Comparison of ENCODE assay signal across 8 cellular contexts in the genomic region with DNA sequence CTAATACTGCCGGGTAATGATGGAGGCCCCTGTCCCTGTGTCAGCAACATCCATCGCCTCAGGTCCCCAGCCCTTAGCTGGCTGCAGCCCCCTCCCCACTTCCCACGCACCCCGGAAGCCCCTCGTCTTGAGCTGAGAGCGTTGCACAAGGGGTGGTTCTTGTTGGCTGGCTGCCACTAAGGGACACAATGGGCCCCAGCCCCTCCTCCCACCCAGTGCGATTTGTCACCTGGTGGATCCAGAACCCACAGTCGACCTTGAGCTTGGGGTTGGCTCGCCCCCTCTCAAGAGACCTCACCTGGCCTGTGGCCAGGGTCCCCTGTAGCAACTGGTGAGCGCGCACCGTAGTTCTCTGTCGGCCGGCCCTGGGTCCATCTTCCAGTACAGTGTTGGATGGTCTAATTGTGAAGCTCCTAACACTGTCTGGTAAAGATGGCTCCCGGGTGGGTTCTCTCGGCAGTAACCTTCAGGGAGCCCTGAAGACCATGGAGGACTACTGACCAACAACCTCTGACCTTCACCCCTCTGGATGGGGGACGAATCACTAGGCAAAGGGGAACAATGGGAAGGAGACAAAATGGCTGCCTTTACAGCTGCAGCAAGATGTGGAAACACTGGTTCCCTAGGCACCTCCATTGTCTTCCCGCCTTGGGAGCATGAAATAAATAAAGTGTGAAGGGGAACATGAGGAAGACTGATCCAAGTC. TPM values are rescaled to one million over a fixed set of nuclear protein-coding genes. Genes with fewer than 3 reads are reported as not detected.
DNase-seq lines count a peak whose midpoint lies in the region; ATAC-seq, FAIRE-seq and TF ChIP-seq lines count a peak whose summit lies in the region.

No MANE protein-coding gene starts in this region.

- peak overlapping the region; percentile 70 for H3K27ac Mint-ChIP-seq in activated naive CD4-positive, alpha-beta T cell treated with anti-CD3 and anti-CD28 coated beads, Interleukin-2, amount 10 ng/mL, durations not matched to agents 7 days and 5 days
- H3K27ac Mint-ChIP-seq in activated CD4-positive, alpha-beta memory T cell treated with anti-CD3 and anti-CD28 coated beads, Interleukin-2, amount 10 ng/mL, durations not matched to agents 7 days and 5 days: peak overlapping the region; percentile 83

- no peak for TF ChIP-seq POLR2A in transverse colon (IDR thresholded peaks at IDR 0.05)

- H3K4me3 ChIP-seq in kidney (ENCODE audit: low read length in 2 of 2) (peak overlapping the region; percentile 25 to 46), transverse colon (peak overlapping the region; percentile 19 to 62 (median 52))

- WGBS in transverse colon (ENCODE audit: low coverage in 1 of 2), 2 donors: 33 to 47% methylated on average over 1 to 17 of the region's 18 CpGs

- ATAC-seq in esophagus mucosa: no peak

- H3K27ac ChIP-seq in kidney (ENCODE audit: low read depth in 2 of 2, low read length in 2 of 2): peak overlapping the region; percentile 9 to 57
- peak overlapping the region; percentile 89 to 95 (median 94) for H3K27ac ChIP-seq in transverse colon

- DNase-seq in activated naive CD4-positive, alpha-beta T cell treated with anti-CD3 and anti-CD28 coated beads, Interleukin-2, amount 10 ng/mL, durations not matched to agents 7 days and 5 days: no peak
- no peak for DNase-seq in activated naive CD4-positive, alpha-beta T cell treated with anti-CD3 and anti-CD28 coated beads, Interleukin-2, amount 50 U/mL, for 16 hours
- no peak for DNase-seq in activated CD4-positive, alpha-beta memory T cell treated with anti-CD3 and anti-CD28 coated beads, Interleukin-2, amount 10 ng/mL, durations not matched to agents 7 days and 5 days
- DNase-seq in kidney (no peak), transverse colon (no peak), pons (ENCODE audit: low spot score) (no peak), GM19239 (ENCODE audit: insufficient read length, low spot score) (no peak)

- TF ChIP-seq EP300 in transverse colon (IDR thresholded peaks at IDR 0.05; ENCODE audit: low read depth): no peak

- intact Hi-C loops in kidney (cut with DNase I): no loop called here
- intact Hi-C loops in transverse colon (cut with DNase I; ENCODE audit: low total_unique reads): loop anchor here (2.0 to 10.0 kb wide), 2 partner anchors 39 to 141 kb away; a partner anchor contains a TSS

- no peaks in the 10 kb centered on the region for H3K9me3 Mint-ChIP-seq in activated naive CD4-positive, alpha-beta T cell treated with anti-CD3 and anti-CD28 coated beads, Interleukin-2, amount 10 ng/mL, durations not matched to agents 7 days and 5 days
- H3K9me3 Mint-ChIP-seq in activated CD4-positive, alpha-beta memory T cell treated with anti-CD3 and anti-CD28 coated beads, Interleukin-2, amount 10 ng/mL, durations not matched to agents 7 days and 5 days: no peaks in the 10 kb centered on the region

- CTCF ChIA-PET in activated naive CD4-positive, alpha-beta T cell treated with anti-CD3 and anti-CD28 coated beads, Interleukin-2, amount 10 ng/mL, durations not matched to agents 7 days and 5 days (lab: Charles Lee): interaction anchor here (0.5 to 12.3 kb wide), 10 partner anchors 9 to 149 kb away, joined by 3 to 491 read pairs (median 6); a partner anchor contains a TSS
- CTCF ChIA-PET in activated CD4-positive, alpha-beta memory T cell treated with anti-CD3 and anti-CD28 coated beads, Interleukin-2, amount 10 ng/mL, durations not matched to agents 7 days and 5 days (lab: Charles Lee): interaction anchor here (0.9 to 12.2 kb wide), 11 partner anchors 16 to 149 kb away, joined by 3 to 465 read pairs (median 6); a partner anchor contains a TSS

- peaks cover 56% of the 10 kb centered on the region for H3K36me3 Mint-ChIP-seq in activated naive CD4-positive, alpha-beta T cell treated with anti-CD3 and anti-CD28 coated beads, Interleukin-2, amount 10 ng/mL, durations not matched to agents 7 days and 5 days
- H3K36me3 Mint-ChIP-seq in activated CD4-positive, alpha-beta memory T cell treated with anti-CD3 and anti-CD28 coated beads, Interleukin-2, amount 10 ng/mL, durations not matched to agents 7 days and 5 days (ENCODE audit: low read depth): peaks cover 65% of the 10 kb centered on the region

- no peaks in the 10 kb centered on the region for H3K27me3 Mint-ChIP-seq in activated naive CD4-positive, alpha-beta T cell treated with anti-CD3 and anti-CD28 coated beads, Interleukin-2, amount 10 ng/mL, durations not matched to agents 7 days and 5 days
- H3K27me3 Mint-ChIP-seq in activated CD4-positive, alpha-beta memory T cell treated with anti-CD3 and anti-CD28 coated beads, Interleukin-2, amount 10 ng/mL, durations not matched to agents 7 days and 5 days: no peaks in the 10 kb centered on the region

- in situ Hi-C loops in transverse colon (cut with MboI; ENCODE audit: low pct_ligation_motif_present in 1 of 4, low pct_unique_long_range_greater_than_20kb in 1 of 4, low sequenced_read_pairs in 3 of 4): no loop called here

- H3K9me3 ChIP-seq in kidney (ENCODE audit: control insufficient read depth in 1 of 2, low read length in 2 of 2): no peaks in the 10 kb centered on the region
- H3K9me3 ChIP-seq in transverse colon: no peaks in the 10 kb centered on the region

- H3K4me3 Mint-ChIP-seq in activated naive CD4-positive, alpha-beta T cell treated with anti-CD3 and anti-CD28 coated beads, Interleukin-2, amount 10 ng/mL, durations not matched to agents 7 days and 5 days: no peak overlapping the region
- H3K4me3 Mint-ChIP-seq in activated CD4-positive, alpha-beta memory T cell treated with anti-CD3 and anti-CD28 coated beads, Interleukin-2, amount 10 ng/mL, durations not matched to agents 7 days and 5 days: no peak overlapping the region

- peaks cover 78% of the 10 kb centered on the region for H3K4me1 Mint-ChIP-seq in activated naive CD4-positive, alpha-beta T cell treated with anti-CD3 and anti-CD28 coated beads, Interleukin-2, amount 10 ng/mL, durations not matched to agents 7 days and 5 days
- H3K4me1 Mint-ChIP-seq in activated CD4-positive, alpha-beta memory T cell treated with anti-CD3 and anti-CD28 coated beads, Interleukin-2, amount 10 ng/mL, durations not matched to agents 7 days and 5 days: peaks cover 84% of the 10 kb centered on the region

- H3K4me1 ChIP-seq in kidney (ENCODE audit: control insufficient read depth in 1 of 2, insufficient read depth in 1 of 2, low read depth in 1 of 2, low read length in 2 of 2) (peaks cover 13 to 28% of the 10 kb centered on the region in 2 donors), transverse colon (peaks cover 28 to 69% (median 48%) of the 10 kb centered on the region in 4 donors)

- TF ChIP-seq CTCF in kidney (IDR thresholded peaks at IDR 0.05; ENCODE audit: borderline replicate concordance, extremely low read depth, insufficient read depth) (no peak), transverse colon (IDR thresholded peaks at IDR 0.05) (no peak)

- POLR2A ChIA-PET in activated CD4-positive, alpha-beta memory T cell treated with anti-CD3 and anti-CD28 coated beads, Interleukin-2, amount 10 ng/mL, durations not matched to agents 7 days and 5 days (lab: Charles Lee): interaction anchor here (0.9 to 13.2 kb wide), 16 partner anchors 10 to 144 kb away, joined by 3 to 1188 read pairs (median 4); a partner anchor contains a TSS

- H3K9ac ChIP-seq in kidney (ENCODE audit: low read length in 2 of 2): peak overlapping the region in 1 of 2 donors; percentile 77

- H3K27me3 ChIP-seq in transverse colon: no peaks in the 10 kb centered on the region

- peaks cover 27 to 37% of the 10 kb centered on the region in 2 donors for H3K36me3 ChIP-seq in kidney (ENCODE audit: control insufficient read depth in 1 of 2, insufficient read depth in 2 of 2, low read length in 2 of 2)
- H3K36me3 ChIP-seq in transverse colon: peaks cover 0 to 18% (median 9%) of the 10 kb centered on the region in 4 donors

- FAIRE-seq in kidney (lab: Jason Lieb, UNC): no peak
- no peak for FAIRE-seq in GM19239 (lab: Jason Lieb, UNC)

RNA-seq across cellular contexts. Expression of a gene that starts 6.6 kb away (rescaled TPM):
- total RNA-seq in activated CD4-positive, alpha-beta memory T cell treated with anti-CD3 and anti-CD28 coated beads, Interleukin-2, amount 10 ng/mL, durations not matched to agents 7 days and 5 days: 100 to 1,000 TPM; 194 to 196 TPM
- 141 TPM for total RNA-seq in kidney
- polyA plus RNA-seq in kidney (ENCODE audit: insufficient read depth, low read depth, low replicate concordance): 222 TPM
- 100 to 1,000 TPM; 196 to 402 (median 263) TPM for total RNA-seq in transverse colon
- total RNA-seq in esophagus mucosa: 221 TPM

RNA-seq across cellular contexts. Expression of a gene that starts 6.8 kb away (rescaled TPM):
- total RNA-seq in activated CD4-positive, alpha-beta memory T cell treated with anti-CD3 and anti-CD28 coated beads, Interleukin-2, amount 10 ng/mL, durations not matched to agents 7 days and 5 days: 10 to 100 TPM; 39.4 to 50.2 TPM
- total RNA-seq in kidney (50.3 TPM), transverse colon (10 to 100 TPM in 3 of 4 donors, 1 to 10 TPM in 1; 5.6 to 30.6 (median 26.6) TPM), esophagus mucosa (53.9 TPM)
- 74.3 TPM for polyA plus RNA-seq in kidney (ENCODE audit: insufficient read depth, low read depth, low replicate concordance)

RNA-seq across cellular contexts. Expression of a gene that starts 12.7 kb away (rescaled TPM):
- 100 to 1,000 TPM; 295 to 299 TPM for total RNA-seq in activated CD4-positive, alpha-beta memory T cell treated with anti-CD3 and anti-CD28 coated beads, Interleukin-2, amount 10 ng/mL, durations not matched to agents 7 days and 5 days
- total RNA-seq in kidney (70.8 TPM), transverse colon (10 to 100 TPM; 21.7 to 49.0 (median 36.1) TPM), esophagus mucosa (17.8 TPM)
- polyA plus RNA-seq in kidney (ENCODE audit: insufficient read depth, low read depth, low replicate concordance): 38.0 TPM

RNA-seq across cellular contexts. Expression of a gene that starts 20.1 kb away (rescaled TPM):
- 100 to 1,000 TPM; 141 TPM for total RNA-seq in activated CD4-positive, alpha-beta memory T cell treated with anti-CD3 and anti-CD28 coated beads, Interleukin-2, amount 10 ng/mL, durations not matched to agents 7 days and 5 days
- total RNA-seq in kidney (175 TPM), transverse colon (100 to 1,000 TPM; 303 to 452 (median 386) TPM), esophagus mucosa (84.0 TPM)
- polyA plus RNA-seq in kidney (ENCODE audit: insufficient read depth, low read depth, low replicate concordance): 336 TPM

RNA-seq across cellular contexts. Expression of a gene that starts 20.3 kb away (rescaled TPM):
- not detected for total RNA-seq in activated CD4-positive, alpha-beta memory T cell treated with anti-CD3 and anti-CD28 coated beads, Interleukin-2, amount 10 ng/mL, durations not matched to agents 7 days and 5 days
- total RNA-seq in kidney: not detected
- not detected for polyA plus RNA-seq in kidney (ENCODE audit: insufficient read depth, low read depth, low replicate concordance)
- total RNA-seq in transverse colon: not detected
- total RNA-seq in esophagus mucosa: not detected
